Comparison of ENCODE assay signal across 9 cellular contexts in genomic region chr4:146340798-146341197, GRCh38.
A peak's percentile ranks its signal among the peaks of the same experiment; 100 is the strongest.
DNase-seq lines count a peak whose midpoint lies in the region; ATAC-seq, FAIRE-seq and TF ChIP-seq lines count a peak whose summit lies in the region.
"Had no signal": no experiment of that assay in that cellular context is flagged by ENCODE, and none has a peak within 500 bp of the region (broad histone marks: within the 10 kb centered on the region; RNA-seq: fewer than 3 reads in every experiment).

No MANE protein-coding gene starts in this region.

- H3K4me1 ChIP-seq in neural progenitor cell (no peaks in the 10 kb centered on the region), stomach (peaks cover 6 to 15% (median 11%) of the 10 kb centered on the region in 4 donors)

- no peak overlapping the region for H3K4me2 ChIP-seq in neural progenitor cell

- no peak for TF ChIP-seq POLR2A in stomach (IDR thresholded peaks at IDR 0.05)

- intact Hi-C loops in stomach (cut with DNase I; ENCODE audit: low total_unique reads), result loop anchor here (10.0 kb wide), 1 partner anchor 574 kb away; no protein-coding TSS in a partner anchor

- ATAC-seq in GM18498 (IDR thresholded peaks at IDR 0.05; ENCODE audit: unreplicated experiment), result no peak
- ATAC-seq: naive thymus-derived CD8-positive, alpha-beta T cell had no signal

- H4K20me1 ChIP-seq in neural progenitor cell (ENCODE audit: low read depth), result no peaks in the 10 kb centered on the region

- no peak overlapping the region for H3K4me3 Mint-ChIP-seq in brain
- H3K4me3 Mint-ChIP-seq in neural progenitor cell, result no peak overlapping the region
- H3K4me3 Mint-ChIP-seq: naive thymus-derived CD8-positive, alpha-beta T cell had no signal

- H3K27me3 ChIP-seq in neural progenitor cell, result no peaks in the 10 kb centered on the region
- H3K27me3 ChIP-seq in stomach, result no peaks in the 10 kb centered on the region

- H3K27ac Mint-ChIP-seq in brain, result no peak overlapping the region
- H3K27ac Mint-ChIP-seq in neural progenitor cell, result no peak overlapping the region
- H3K27ac Mint-ChIP-seq: naive thymus-derived CD8-positive, alpha-beta T cell had no signal

- H3K9me3 ChIP-seq in neural progenitor cell (ENCODE audit: low read depth) (no peaks in the 10 kb centered on the region), stomach (no peaks in the 10 kb centered on the region)

- FAIRE-seq in HTR-8/SVneo (lab: Jason Lieb, UNC), result no peak

- no peaks in the 10 kb centered on the region for H3K79me2 ChIP-seq in neural progenitor cell (ENCODE audit: low read depth)

- DNase-seq in NCI-H1105 treated with DMSO at 0.1 percent for 48 hours (lab: John Stamatoyannopoulos, UW), result peak; percentile 6
- DNase-seq in NCI-H1105 (lab: John Stamatoyannopoulos, UW), result no peak
- DNase-seq in KBM-7, result peak; percentile 22
- DNase-seq in neural progenitor cell (ENCODE audit: low spot score), result no peak
- no peak for DNase-seq in HTR-8/SVneo (ENCODE audit: insufficient read length, low spot score)
- DNase-seq in stomach, result no peak

- peak; percentile 71 to 76 for TF ChIP-seq CTCF in brain (conservative IDR thresholded peaks at IDR 0.05)
- TF ChIP-seq CTCF in neural progenitor cell (IDR thresholded peaks at IDR 0.05), result peak; percentile 58
- peak in 2 of 7 experiments; percentile 39 to 45 for TF ChIP-seq CTCF in stomach (IDR thresholded peaks at IDR 0.05)

- H3K36me3 ChIP-seq in neural progenitor cell, result no peaks in the 10 kb centered on the region
- H3K36me3 ChIP-seq in stomach, result no peaks in the 10 kb centered on the region

- H3K9me3 Mint-ChIP-seq in brain (no peaks in the 10 kb centered on the region), neural progenitor cell (no peaks in the 10 kb centered on the region)
- H3K9me3 Mint-ChIP-seq: naive thymus-derived CD8-positive, alpha-beta T cell had no signal

- H3K9ac ChIP-seq in neural progenitor cell, result no peak overlapping the region

- in situ Hi-C loops in KBM-7 (cut with MboI; ENCODE audit: low pct_unique_long_range_greater_than_20kb, low sequenced_read_pairs), result loop anchor here (25.0 kb wide), 1 partner anchor 547 kb away; no protein-coding TSS in a partner anchor

- H3K27ac ChIP-seq in neural progenitor cell, result no peak overlapping the region
- H3K27ac ChIP-seq in stomach, result no peak overlapping the region

- H3F3A ChIP-seq in neural progenitor cell (ENCODE audit: low read depth), result no peaks in the 10 kb centered on the region

- TF ChIP-seq EP300 in stomach (IDR thresholded peaks at IDR 0.05), result no peak

- no peaks in the 10 kb centered on the region for H3K27me3 Mint-ChIP-seq in brain
- H3K27me3 Mint-ChIP-seq in neural progenitor cell (ENCODE audit: insufficient read depth, low read depth), result no peaks in the 10 kb centered on the region
- H3K27me3 Mint-ChIP-seq: naive thymus-derived CD8-positive, alpha-beta T cell had no signal

- no peaks in the 10 kb centered on the region for H3K4me1 Mint-ChIP-seq in brain
- H3K4me1 Mint-ChIP-seq in neural progenitor cell, result no peaks in the 10 kb centered on the region

- H3K4me3 ChIP-seq in neural progenitor cell (no peak overlapping the region), stomach (no peak overlapping the region)

- no peak overlapping the region for H2AFZ ChIP-seq in neural progenitor cell (replicated peaks)

- no peaks in the 10 kb centered on the region for H3K36me3 Mint-ChIP-seq in brain
- H3K36me3 Mint-ChIP-seq in neural progenitor cell, result no peaks in the 10 kb centered on the region
- H3K36me3 Mint-ChIP-seq: naive thymus-derived CD8-positive, alpha-beta T cell had no signal

Comparison
In these comparisons a context has a peak if more than half of its experiments do, and no peak if none do; other contexts are left out.
1. DNase-seq: peak in NCI-H1105 treated with DMSO at 0.1 percent for 48 hours (single experiment) and KBM-7 (single experiment); none in NCI-H1105 (single experiment), neural progenitor cell (single experiment), HTR-8/SVneo (single experiment) and stomach (single experiment).